20 cellular contexts compared by ENCODE assay signal in the genomic region with DNA sequence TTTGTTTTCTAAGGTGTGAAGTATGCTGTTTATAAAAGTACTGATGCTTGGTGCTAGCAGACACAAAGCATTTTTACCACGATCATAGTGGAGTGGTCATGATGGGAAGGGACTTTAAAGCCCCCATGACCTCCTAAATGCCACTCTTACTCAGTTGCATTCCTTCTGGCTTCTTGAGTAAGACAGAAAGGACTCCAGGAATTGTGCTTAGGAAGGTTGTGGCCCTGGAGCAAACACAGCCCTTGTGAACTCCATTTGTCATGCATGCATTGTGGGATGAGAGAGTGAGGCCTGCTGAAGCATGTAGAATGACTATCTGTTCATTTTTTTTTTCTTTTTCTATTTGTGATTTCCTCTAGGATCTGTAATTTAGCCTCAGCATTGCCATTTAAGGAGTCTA. TPM values are rescaled to one million over a fixed set of nuclear protein-coding genes. Genes with fewer than 3 reads are reported as not detected.
DNase-seq lines count a peak whose midpoint lies in the region; ATAC-seq and TF ChIP-seq lines count a peak whose summit lies in the region.
"Had no signal": no experiment of that assay in that cellular context is flagged by ENCODE, and none has a peak within 500 bp of the region (broad histone marks: within the 10 kb centered on the region; RNA-seq: fewer than 3 reads in every experiment).

No MANE protein-coding gene starts in this region.

- no peak overlapping the region for H3K4me3 ChIP-seq in fibroblast of pulmonary artery (replicated peaks; ENCODE audit: low read depth, low read length)
- H3K4me3 ChIP-seq in adrenal gland, result no peak overlapping the region
- H3K4me3 ChIP-seq: BLaER1 treated with 17β-estradiol and CSF1 and Interleukin-3, amounts not matched to agents 10 nM and 100 nM; mucosa of descending colon had no signal

- no peak overlapping the region for H3K27ac ChIP-seq in adrenal gland
- H3K27ac ChIP-seq: BLaER1 treated with 17β-estradiol and CSF1 and Interleukin-3, amounts not matched to agents 10 nM and 100 nM had no signal

- TF ChIP-seq CTCF in fibroblast of pulmonary artery (IDR thresholded peaks at IDR 0.05; ENCODE audit: low read length, missing control alignments), result no peak
- TF ChIP-seq CTCF in adrenal gland (IDR thresholded peaks at IDR 0.05), result no peak

- no peaks in the 10 kb centered on the region for H3K36me3 ChIP-seq in adrenal gland (replicated peaks in 1 of 2)
- H3K36me3 ChIP-seq: BLaER1 treated with 17β-estradiol and CSF1 and Interleukin-3, amounts not matched to agents 10 nM and 100 nM had no signal

- ATAC-seq in HG03378 (IDR thresholded peaks at IDR 0.05; ENCODE audit: unreplicated experiment), result no peak
- ATAC-seq: activated naive CD4-positive, alpha-beta T cell treated with anti-CD3 and anti-CD28 coated beads, Interleukin-2, amount 50 U/mL, for 72 hours; mucosa of descending colon; PC-3; stimulated activated naive CD8-positive, alpha-beta T cell treated with anti-CD3 and anti-CD28 coated beads, Interleukin-15, amount 100 ng/mL, for 72 hours had no signal

- 47 to 94% (median 71%) methylated on average over 1 of the region's 1 CpG for WGBS in adrenal gland, 4 donors

- TF ChIP-seq POLR2A in adrenal gland (IDR thresholded peaks at IDR 0.05), result no peak

- H3K27me3 ChIP-seq in adrenal gland, result peaks cover 6% of the 10 kb centered on the region
- H3K27me3 ChIP-seq: BLaER1 treated with 17β-estradiol and CSF1 and Interleukin-3, amounts not matched to agents 10 nM and 100 nM had no signal

- H3K9me3 ChIP-seq in adrenal gland (replicated peaks in 1 of 3), result no peaks in the 10 kb centered on the region
- H3K9me3 ChIP-seq: BLaER1 treated with 17β-estradiol and CSF1 and Interleukin-3, amounts not matched to agents 10 nM and 100 nM; mucosa of descending colon had no signal

- intact Hi-C loops in adrenal gland (cut with DNase I), result no loop called here

- H3K4me1 ChIP-seq in adrenal gland (replicated peaks in 1 of 2), result no peaks in the 10 kb centered on the region
- H3K4me1 ChIP-seq: BLaER1 treated with 17β-estradiol and CSF1 and Interleukin-3, amounts not matched to agents 10 nM and 100 nM had no signal

- DNase-seq in EL (peak; percentile 71), SK-N-DZ (ENCODE audit: low spot score) (peak; percentile 30), fibroblast of pulmonary artery (ENCODE audit: low read depth) (peak; percentile 7), non-pigmented ciliary epithelial cell (ENCODE audit: low read depth) (peak; percentile 19), HuH-7 (ENCODE audit: low spot score) (no peak), adrenal gland (no peak)
- DNase-seq in stimulated activated CD4-positive, alpha-beta T cell treated with anti-CD3 and anti-CD28 coated beads, Interleukin-12 subunit alpha, Interleukin-12 subunit beta, amount 100 ng/mL, for 4 hours, result no peak
- DNase-seq: activated CD4-positive, alpha-beta T cell treated with anti-CD3 and anti-CD28 coated beads, Interleukin-2, amount 50 U/mL, for 48 hours; activated T-cell treated with anti-CD3 and anti-CD28 coated beads, Interleukin-2, amount 50 U/mL, for 24 hours; DMS53; endodermal cell; kidney; mucosa of descending colon; NCI-H2081 treated with DMSO at 0.1 percent for 48 hours; NCI-H526 treated with DMSO at 0.1 percent for 48 hours; PC-3; stimulated activated naive CD8-positive, alpha-beta T cell treated with anti-CD3 and anti-CD28 coated beads, Interleukin-15, amount 100 ng/mL, for 72 hours had no signal

RNA-seq across cellular contexts. Expression of gene AK5, which starts 34.2 kb away (rescaled TPM):
- 17.6 and 18.4 TPM in 2 replicates for polyA plus RNA-seq in SK-N-DZ (2014; cell fraction: cytosol; rRNA removed)
- polyA plus RNA-seq in SK-N-DZ (2014; cell fraction: nucleus; rRNA removed), result 11.7 and 13.7 TPM in 2 replicates
- 1 to 10 TPM in 3 of 8 donors, under 1 TPM in 1, not detected in 4; 0.34 to 2.1 (median 1.1) TPM for total RNA-seq in adrenal gland
- polyA plus RNA-seq in adrenal gland, result 1 to 10 TPM in 2 of 3 donors, under 1 TPM in 1; 0.64 to 2.3 (median 1.1) TPM

Comparison
In these comparisons a context has a peak if more than half of its experiments do, and no peak if none do; other contexts are left out.
1. DNase-seq: peak in EL (single experiment), SK-N-DZ (single experiment), fibroblast of pulmonary artery (single experiment) and non-pigmented ciliary epithelial cell (single experiment); none in HuH-7 (single experiment), adrenal gland (0 of 7) and stimulated activated CD4-positive, alpha-beta T cell treated with anti-CD3 and anti-CD28 coated beads, Interleukin-12 subunit alpha, Interleukin-12 subunit beta, amount 100 ng/mL, for 4 hours (single experiment).